Comparison of ENCODE assay signal across 8 cellular contexts in the genomic region with DNA sequence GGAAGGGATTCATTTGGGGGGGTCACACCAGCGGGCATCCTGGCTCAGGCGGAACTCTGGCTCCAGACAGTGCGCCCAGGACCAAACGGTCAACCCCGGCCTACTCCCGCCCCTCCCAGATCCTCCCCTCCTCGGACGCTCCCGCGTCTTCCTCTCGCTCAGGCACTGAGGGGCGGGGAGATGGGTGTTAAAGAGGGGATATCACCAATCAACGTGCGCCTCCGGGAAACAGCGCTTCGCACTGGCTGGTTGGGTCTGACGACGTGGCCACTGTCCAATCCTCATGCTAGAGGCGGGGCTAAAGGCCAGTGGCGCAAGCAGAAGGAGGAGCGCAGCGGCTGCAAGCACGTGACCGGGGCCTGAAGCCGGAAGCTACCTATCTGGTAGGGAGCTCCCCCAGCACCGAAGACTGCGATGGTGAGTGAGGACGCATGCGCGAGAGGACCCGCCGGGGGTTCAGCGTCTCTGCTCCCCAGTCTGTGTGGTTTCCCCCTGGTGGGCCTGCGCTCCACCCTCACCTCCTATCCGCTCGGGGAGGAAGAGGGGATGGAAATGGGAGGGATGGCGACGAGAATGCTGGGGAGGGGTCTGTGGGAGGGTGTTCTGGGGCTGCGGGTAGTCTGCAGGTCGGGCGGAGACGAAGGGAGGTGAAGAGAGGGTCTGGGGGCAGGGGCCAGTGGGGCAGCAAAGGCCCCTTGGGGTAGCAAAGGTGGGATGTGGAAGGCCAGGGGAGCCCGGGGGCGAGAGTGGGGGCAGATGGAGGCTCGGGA. TPM values are rescaled to one million over a fixed set of nuclear protein-coding genes. Genes with fewer than 3 reads are reported as not detected.
DNase-seq lines count a peak whose midpoint lies in the region; ATAC-seq and TF ChIP-seq lines count a peak whose summit lies in the region.

A gene (plus strand): TSS at position 360 of the 770 bp plus-strand sequence. CDS start 55 bp downstream, at position 415.

- ATAC-seq in GM18909 (IDR thresholded peaks at IDR 0.05; ENCODE audit: poor library complexity, unreplicated experiment), result peak; percentile 99
- ATAC-seq in HG03175 (IDR thresholded peaks at IDR 0.05; ENCODE audit: unreplicated experiment), result peak; percentile 99
- peak; percentile 98 for ATAC-seq in WTC11

- H3K36me3 ChIP-seq in smooth muscle cell (ENCODE audit: low read depth), result no peaks in the 10 kb centered on the region

- H3K79me2 ChIP-seq in smooth muscle cell (ENCODE audit: low read depth), result peaks cover 16% of the 10 kb centered on the region

- H4K20me1 ChIP-seq in smooth muscle cell (ENCODE audit: low read depth), result no peaks in the 10 kb centered on the region

- H3K4me3 ChIP-seq in cardiac fibroblast (replicated peaks in 1 of 2; ENCODE audit: low read depth in 2 of 2, low read length in 2 of 2) (peak within 1 kb of the TSS; percentile 99 to 100), smooth muscle cell (peak within 1 kb of the TSS; percentile 89)

- peaks cover 11% of the 10 kb centered on the region for H3K9me3 Mint-ChIP-seq in WTC11

- DNase-seq in AG08395 (ENCODE audit: low spot score) (peak; percentile 99), NCI-H226 (peak; percentile 99), WTC11 (ENCODE audit: low spot score) (peak; percentile 99), cardiac fibroblast (ENCODE audit: low read depth in 2 of 2) (peak; percentile 99), iPS-NIHi11 (ENCODE audit: low spot score) (peak; percentile 99), smooth muscle cell (lab: John Stamatoyannopoulos, UW; ENCODE audit: unreplicated experiment) (peak; percentile 80)

- H3K4me1 Mint-ChIP-seq in WTC11, result peaks cover 20% of the 10 kb centered on the region

- H3K9ac ChIP-seq in smooth muscle cell (ENCODE audit: low read depth), result peak within 1 kb of the TSS; percentile 77

- POLR2A ChIA-PET in WTC11 (lab: Charles Lee), result interaction anchor here (0.6 to 1.6 kb wide), 13 partner anchors 9 to 960 kb away, joined by 3 to 5 read pairs (median 3); a partner anchor contains a TSS

- no peak for TF ChIP-seq CTCF in WTC11 (IDR thresholded peaks at IDR 0.05)
- peak; percentile 5 for TF ChIP-seq CTCF in cardiac fibroblast (IDR thresholded peaks at IDR 0.05; ENCODE audit: low read depth, low read length)
- no peak for TF ChIP-seq CTCF in smooth muscle cell (IDR thresholded peaks at IDR 0.05; ENCODE audit: borderline replicate concordance, insufficient read depth, poor library complexity, severe bottlenecking)

- H3K27ac ChIP-seq in smooth muscle cell (ENCODE audit: low read depth), result peak within 1 kb of the TSS; percentile 9

- H3K4me1 ChIP-seq in smooth muscle cell (ENCODE audit: low read depth), result peaks cover 7% of the 10 kb centered on the region

- peaks cover 24% of the 10 kb centered on the region for H3K36me3 Mint-ChIP-seq in WTC11

- no peaks in the 10 kb centered on the region for H3F3A ChIP-seq in smooth muscle cell (ENCODE audit: low read depth)

- H3K27me3 Mint-ChIP-seq in WTC11 (ENCODE audit: low read depth), result peaks cover 3% of the 10 kb centered on the region; the same call in 1 of the 2 replicates

- H3K27ac Mint-ChIP-seq in WTC11, result peak within 1 kb of the TSS; percentile 99

- peak within 1 kb of the TSS; percentile 91 for H3K4me2 ChIP-seq in smooth muscle cell

- H3K9me3 ChIP-seq in smooth muscle cell (replicated peaks; ENCODE audit: low read depth), result no peaks in the 10 kb centered on the region

- no peaks in the 10 kb centered on the region for H3K27me3 ChIP-seq in smooth muscle cell (ENCODE audit: low read depth)

- WGBS in smooth muscle cell (ENCODE audit: low lambda C conversion rate), result 2% methylated on average over 40 of the region's 46 CpGs

- H2AFZ ChIP-seq in smooth muscle cell (ENCODE audit: low read depth), result peak within 1 kb of the TSS; percentile 91

- peak within 1 kb of the TSS; percentile 99 for H3K4me3 Mint-ChIP-seq in WTC11

- CTCF ChIA-PET in WTC11 (lab: Charles Lee), result interaction anchor here (0.6 to 3.1 kb wide), 15 partner anchors 9 to 320 kb away, joined by 3 to 49 read pairs (median 4); a partner anchor contains a TSS

TF ChIP-seq in WTC11, 78 proteins besides CTCF, POLR2A, EP300 and RAD21 (continues in another document):
- 0 out of 2 replicates have a peak, but pooled peaks have one; percentile 13 for TF ChIP-seq ZNF671 (CRISPR knock-in tag; IDR thresholded peaks at IDR 0.05)
- no peak for TF ChIP-seq MXD4 (CRISPR knock-in tag; IDR thresholded peaks at IDR 0.05; ENCODE audit: borderline replicate concordance)
- TF ChIP-seq NFYB (CRISPR knock-in tag; conservative IDR thresholded peaks at IDR 0.05; ENCODE audit: low read depth), result peak; percentile 91
- TF ChIP-seq ESRRA (CRISPR knock-in tag; IDR thresholded peaks at IDR 0.05; ENCODE audit: borderline replicate concordance), result no peak
- TF ChIP-seq, protein P1, sequence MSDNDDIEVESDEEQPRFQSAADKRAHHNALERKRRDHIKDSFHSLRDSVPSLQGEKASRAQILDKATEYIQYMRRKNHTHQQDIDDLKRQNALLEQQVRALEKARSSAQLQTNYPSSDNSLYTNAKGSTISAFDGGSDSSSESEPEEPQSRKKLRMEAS (CRISPR knock-in tag; IDR thresholded peaks at IDR 0.05), result peak; percentile 86
- TF ChIP-seq GRHL2 (CRISPR knock-in tag; IDR thresholded peaks at IDR 0.05; ENCODE audit: insufficient replicate concordance, severe bottlenecking), result no peak
- TF ChIP-seq CREB1 (CRISPR knock-in tag; IDR thresholded peaks at IDR 0.05), result no peak
- TF ChIP-seq, protein P2, sequence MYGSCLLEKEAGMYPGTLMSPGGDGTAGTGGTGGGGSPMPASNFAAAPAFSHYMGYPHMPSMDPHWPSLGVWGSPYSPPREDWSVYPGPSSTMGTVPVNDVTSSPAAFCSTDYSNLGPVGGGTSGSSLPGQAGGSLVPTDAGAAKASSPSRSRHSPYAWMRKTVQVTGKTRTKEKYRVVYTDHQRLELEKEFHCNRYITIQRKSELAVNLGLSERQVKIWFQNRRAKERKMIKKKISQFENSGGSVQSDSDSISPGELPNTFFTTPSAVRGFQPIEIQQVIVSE (CRISPR knock-in tag; IDR thresholded peaks at IDR 0.05; ENCODE audit: borderline replicate concordance), result no peak
- TF ChIP-seq TEAD4 (CRISPR knock-in tag; IDR thresholded peaks at IDR 0.05), result no peak
- no peak for TF ChIP-seq TCF7 (CRISPR knock-in tag; IDR thresholded peaks at IDR 0.05; ENCODE audit: low read depth)
- TF ChIP-seq, protein P3, sequence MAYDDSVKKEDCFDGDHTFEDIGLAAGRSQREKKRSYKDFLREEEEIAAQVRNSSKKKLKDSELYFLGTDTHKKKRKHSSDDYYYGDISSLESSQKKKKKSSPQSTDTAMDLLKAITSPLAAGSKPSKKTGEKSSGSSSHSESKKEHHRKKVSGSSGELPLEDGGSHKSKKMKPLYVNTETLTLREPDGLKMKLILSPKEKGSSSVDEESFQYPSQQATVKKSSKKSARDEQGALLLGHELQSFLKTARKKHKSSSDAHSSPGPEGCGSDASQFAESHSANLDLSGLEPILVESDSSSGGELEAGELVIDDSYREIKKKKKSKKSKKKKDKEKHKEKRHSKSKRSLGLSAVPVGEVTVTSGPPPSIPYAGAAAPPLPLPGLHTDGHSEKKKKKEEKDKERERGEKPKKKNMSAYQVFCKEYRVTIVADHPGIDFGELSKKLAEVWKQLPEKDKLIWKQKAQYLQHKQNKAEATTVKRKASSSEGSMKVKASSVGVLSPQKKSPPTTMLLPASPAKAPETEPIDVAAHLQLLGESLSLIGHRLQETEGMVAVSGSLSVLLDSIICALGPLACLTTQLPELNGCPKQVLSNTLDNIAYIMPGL (CRISPR knock-in tag; IDR thresholded peaks at IDR 0.05), result no peak
- no peak for TF ChIP-seq HMGA2 (CRISPR knock-in tag; IDR thresholded peaks at IDR 0.05)
- no peak for TF ChIP-seq JAZF1 (CRISPR knock-in tag; IDR thresholded peaks at IDR 0.05)
- TF ChIP-seq IRF2 (CRISPR knock-in tag; IDR thresholded peaks at IDR 0.05; ENCODE audit: borderline replicate concordance, low read depth), result no peak
- TF ChIP-seq ZNF423 (CRISPR knock-in tag; IDR thresholded peaks at IDR 0.05), result no peak
- peak; percentile 75; the same call in 1 of the 2 replicates for TF ChIP-seq ETV6 (CRISPR knock-in tag; IDR thresholded peaks at IDR 0.05)
- TF ChIP-seq, protein P4, sequence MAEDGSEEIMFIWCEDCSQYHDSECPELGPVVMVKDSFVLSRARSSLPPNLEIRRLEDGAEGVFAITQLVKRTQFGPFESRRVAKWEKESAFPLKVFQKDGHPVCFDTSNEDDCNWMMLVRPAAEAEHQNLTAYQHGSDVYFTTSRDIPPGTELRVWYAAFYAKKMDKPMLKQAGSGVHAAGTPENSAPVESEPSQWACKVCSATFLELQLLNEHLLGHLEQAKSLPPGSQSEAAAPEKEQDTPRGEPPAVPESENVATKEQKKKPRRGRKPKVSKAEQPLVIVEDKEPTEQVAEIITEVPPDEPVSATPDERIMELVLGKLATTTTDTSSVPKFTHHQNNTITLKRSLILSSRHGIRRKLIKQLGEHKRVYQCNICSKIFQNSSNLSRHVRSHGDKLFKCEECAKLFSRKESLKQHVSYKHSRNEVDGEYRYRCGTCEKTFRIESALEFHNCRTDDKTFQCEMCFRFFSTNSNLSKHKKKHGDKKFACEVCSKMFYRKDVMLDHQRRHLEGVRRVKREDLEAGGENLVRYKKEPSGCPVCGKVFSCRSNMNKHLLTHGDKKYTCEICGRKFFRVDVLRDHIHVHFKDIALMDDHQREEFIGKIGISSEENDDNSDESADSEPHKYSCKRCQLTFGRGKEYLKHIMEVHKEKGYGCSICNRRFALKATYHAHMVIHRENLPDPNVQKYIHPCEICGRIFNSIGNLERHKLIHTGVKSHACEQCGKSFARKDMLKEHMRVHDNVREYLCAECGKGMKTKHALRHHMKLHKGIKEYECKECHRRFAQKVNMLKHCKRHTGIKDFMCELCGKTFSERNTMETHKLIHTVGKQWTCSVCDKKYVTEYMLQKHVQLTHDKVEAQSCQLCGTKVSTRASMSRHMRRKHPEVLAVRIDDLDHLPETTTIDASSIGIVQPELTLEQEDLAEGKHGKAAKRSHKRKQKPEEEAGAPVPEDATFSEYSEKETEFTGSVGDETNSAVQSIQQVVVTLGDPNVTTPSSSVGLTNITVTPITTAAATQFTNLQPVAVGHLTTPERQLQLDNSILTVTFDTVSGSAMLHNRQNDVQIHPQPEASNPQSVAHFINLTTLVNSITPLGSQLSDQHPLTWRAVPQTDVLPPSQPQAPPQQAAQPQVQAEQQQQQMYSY (CRISPR knock-in tag; IDR thresholded peaks at IDR 0.05), result peak; percentile 79

RNA-seq across cellular contexts. Expression of the gene that starts here (rescaled TPM):
- 199 to 235 TPM (median 227 TPM) in 3 replicates for total RNA-seq in WTC11 (2021)
- total RNA-seq in smooth muscle cell, result 75.2 and 108 TPM in 2 replicates
- polyA plus RNA-seq in smooth muscle cell, result 203 and 217 TPM in 2 replicates

Comparison
In these comparisons a context has a peak if more than half of its experiments do, and no peak if none do; other contexts are left out.
1. Peak in every context shown above with its lines: DNase-seq, ATAC-seq, H3K4me3 ChIP-seq and H3K27ac ChIP-seq.